ENCODE assay signal across 8 cellular contexts in the genomic region with DNA sequence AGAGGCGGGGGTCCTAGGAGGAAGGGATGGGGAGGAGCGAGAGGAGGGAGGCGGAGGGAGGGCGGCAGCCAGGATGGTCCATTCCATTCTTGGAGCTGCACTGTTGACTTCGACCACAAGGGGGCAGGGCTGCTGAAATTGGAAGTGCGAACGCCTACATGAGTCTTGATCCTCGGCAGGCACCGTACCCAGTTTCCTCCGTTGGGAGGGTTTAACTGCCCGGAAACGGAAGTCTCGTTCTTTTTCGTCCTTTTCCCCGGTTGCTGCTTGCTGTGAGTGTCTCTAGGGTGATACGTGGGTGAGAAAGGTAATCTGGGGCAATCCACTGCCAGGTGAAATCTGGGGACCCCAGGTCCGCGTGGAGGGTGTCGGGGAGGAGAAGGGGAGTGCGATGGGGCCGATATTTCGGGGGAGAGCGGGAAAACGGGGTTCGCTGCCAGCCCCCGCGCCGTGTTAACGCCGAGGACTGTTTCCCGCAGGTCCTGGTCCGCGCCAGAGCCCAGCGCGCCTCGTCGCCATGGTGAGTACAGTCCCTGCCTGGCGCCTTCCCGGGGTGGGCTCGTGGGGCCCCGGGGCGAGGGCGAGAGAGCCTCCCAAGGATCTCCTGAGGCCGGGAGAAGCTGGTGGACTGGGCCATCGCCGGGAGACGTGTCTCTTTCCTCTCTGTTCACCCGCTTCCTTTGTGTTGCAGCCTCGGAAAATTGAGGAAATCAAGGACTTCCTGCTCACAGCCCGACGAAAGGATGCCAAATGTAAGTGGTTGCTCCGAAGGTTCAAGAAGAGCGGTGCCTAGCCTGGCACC. TPM values are rescaled to one million over a fixed set of nuclear protein-coding genes. Genes with fewer than 3 reads are reported as not detected.
DNase-seq lines count a peak whose midpoint lies in the region; ATAC-seq and TF ChIP-seq lines count a peak whose summit lies in the region.

A gene (plus strand): TSS at position 240 of the 802 bp plus-strand sequence. CDS start 278 bp downstream, at position 518.

- peaks cover 25% of the 10 kb centered on the region for H3K27me3 Mint-ChIP-seq in nephron progenitor cell (ENCODE audit: low read depth, poor library complexity)
- peaks cover 44% of the 10 kb centered on the region for H3K27me3 Mint-ChIP-seq in stimulated activated naive CD8-positive, alpha-beta T cell treated with anti-CD3 and anti-CD28 coated beads, Interleukin-15, amount 100 ng/mL, for 72 hours

- H3K9me3 ChIP-seq in GM23248 (ENCODE audit: low read depth), result no peaks in the 10 kb centered on the region

- H2AFZ ChIP-seq in GM23248, result peak within 1 kb of the TSS; percentile 46; the same call in 1 of the 2 replicates

- TF ChIP-seq CTCF in nephron progenitor cell (IDR thresholded peaks at IDR 0.05), result peak; percentile 84

- peak; percentile 98 for DNase-seq in Daoy (ENCODE audit: low read depth)
- peak; percentile 97 for DNase-seq in GM23248
- DNase-seq in M059J (ENCODE audit: low read depth), result peak; percentile 95
- peak; percentile 96 for DNase-seq in SHP77 treated with DMSO at 0.1 percent for 48 hours (lab: John Stamatoyannopoulos, UW)
- peak; percentile 99 for DNase-seq in activated effector memory CD4-positive, alpha-beta T cell treated with anti-CD3 and anti-CD28 coated beads, Interleukin-2, amount 50 U/mL, for 16 hours
- DNase-seq in fibroblast of the conjunctiva (ENCODE audit: low read depth), result peak; percentile 94
- peak; percentile 99 for DNase-seq in nephron progenitor cell
- DNase-seq in stimulated activated naive CD8-positive, alpha-beta T cell treated with anti-CD3 and anti-CD28 coated beads, Interleukin-15, amount 100 ng/mL, for 72 hours, result peak; percentile 93 to 95

- H3K4me3 Mint-ChIP-seq in nephron progenitor cell, result peak within 1 kb of the TSS; percentile 100
- peak within 1 kb of the TSS; percentile 97 to 98 for H3K4me3 Mint-ChIP-seq in stimulated activated naive CD8-positive, alpha-beta T cell treated with anti-CD3 and anti-CD28 coated beads, Interleukin-15, amount 100 ng/mL, for 72 hours

- H3K4me1 ChIP-seq in GM23248 (ENCODE audit: insufficient read depth), result peaks cover 16% of the 10 kb centered on the region

- peaks cover 7% of the 10 kb centered on the region; the same call in 1 of the 2 replicates for H3K27me3 ChIP-seq in GM23248 (replicated peaks; ENCODE audit: insufficient read depth)

- in situ Hi-C loops in GM23248 (cut with MboI), result no loop called here

- peak within 1 kb of the TSS; percentile 96 for H3K9ac ChIP-seq in GM23248

- peak within 1 kb of the TSS; percentile 90 for H3K4me2 ChIP-seq in GM23248 (ENCODE audit: unreplicated experiment)

- H3K79me2 ChIP-seq in GM23248 (ENCODE audit: insufficient read depth), result peaks cover 52% of the 10 kb centered on the region

- H3K27ac Mint-ChIP-seq in nephron progenitor cell, result peak within 1 kb of the TSS; percentile 100
- peak within 1 kb of the TSS; percentile 99 to 100 for H3K27ac Mint-ChIP-seq in stimulated activated naive CD8-positive, alpha-beta T cell treated with anti-CD3 and anti-CD28 coated beads, Interleukin-15, amount 100 ng/mL, for 72 hours

- H3K27ac ChIP-seq in GM23248, result peak within 1 kb of the TSS; percentile 75

- peaks cover 38% of the 10 kb centered on the region for H3F3A ChIP-seq in GM23248 (ENCODE audit: insufficient read depth)

- peaks cover 25% of the 10 kb centered on the region for H3K36me3 Mint-ChIP-seq in nephron progenitor cell (ENCODE audit: low read depth)

- H4K20me1 ChIP-seq in GM23248 (ENCODE audit: insufficient read depth), result peaks cover 15% of the 10 kb centered on the region

- peaks cover 30% of the 10 kb centered on the region for H3K36me3 ChIP-seq in GM23248 (ENCODE audit: low read depth)

- peaks cover 51% of the 10 kb centered on the region for H3K4me1 Mint-ChIP-seq in nephron progenitor cell
- peaks cover 71% of the 10 kb centered on the region for H3K4me1 Mint-ChIP-seq in stimulated activated naive CD8-positive, alpha-beta T cell treated with anti-CD3 and anti-CD28 coated beads, Interleukin-15, amount 100 ng/mL, for 72 hours

- no peaks in the 10 kb centered on the region for H3K9me2 ChIP-seq in GM23248 (ENCODE audit: insufficient read depth)

- peak; percentile 93 for ATAC-seq in stimulated activated naive CD8-positive, alpha-beta T cell treated with anti-CD3 and anti-CD28 coated beads, Interleukin-15, amount 100 ng/mL, for 72 hours

- WGBS in GM23248 (ENCODE audit: low coverage in 1 of 2, low lambda C conversion rate in 2 of 2, missing lambda C conversion rate in 2 of 2), 2 experiments, result 1 to 2% methylated on average over 34 to 53 of the region's 53 CpGs

- H3K4me3 ChIP-seq in GM23248, result peak within 1 kb of the TSS; percentile 87

- H3K9me3 Mint-ChIP-seq in nephron progenitor cell, result no peaks in the 10 kb centered on the region
- no peaks in the 10 kb centered on the region for H3K9me3 Mint-ChIP-seq in stimulated activated naive CD8-positive, alpha-beta T cell treated with anti-CD3 and anti-CD28 coated beads, Interleukin-15, amount 100 ng/mL, for 72 hours

RNA-seq across cellular contexts. Expression of the gene that starts here (rescaled TPM):
- total RNA-seq in Daoy (2014; rRNA removed; shearing (Covaris generic)), result 653 and 1,148 TPM in 2 replicates
- total RNA-seq in GM23248 (2014; rRNA removed; shearing (Covaris generic)), result 87.6 and 176 TPM in 2 replicates
- 986 and 999 TPM in 2 replicates for polyA plus RNA-seq in GM23248 (2016; fragmentation: Nextera tagmentation; extraction: Ambion mirVana)
- total RNA-seq in M059J (2014; rRNA removed; shearing (Covaris generic)), result 421 and 515 TPM in 2 replicates

Comparison
In these comparisons a context has a peak if more than half of its experiments do, and no peak if none do; other contexts are left out.
1. Peak in every context shown above with its lines: DNase-seq, ATAC-seq, H3K4me3 ChIP-seq and H3K27ac ChIP-seq.